Comparison of ENCODE assay signal across 24 cellular contexts in the genomic region with DNA sequence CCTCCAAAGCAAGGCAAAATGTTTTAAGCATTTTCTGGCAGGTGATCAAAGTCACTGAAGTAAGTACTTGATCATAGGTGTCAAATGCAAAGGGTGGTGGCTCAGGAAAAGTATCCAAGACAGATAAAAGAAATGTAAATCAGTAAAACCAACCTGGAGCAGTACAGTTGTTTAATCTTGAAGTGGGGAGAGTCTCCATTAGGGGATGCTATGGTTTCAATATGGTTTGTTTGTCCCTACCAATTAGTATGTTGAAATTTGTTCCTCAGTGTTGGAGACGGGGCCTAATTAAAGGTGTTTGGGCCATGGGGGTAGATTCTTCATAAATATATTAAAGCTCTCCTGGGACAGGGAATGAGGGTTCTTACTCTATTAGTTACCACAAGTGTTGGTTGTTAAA.
A peak's percentile ranks its signal among the peaks of the same experiment; 100 is the strongest.
DNase-seq lines count a peak whose midpoint lies in the region; FAIRE-seq and TF ChIP-seq lines count a peak whose summit lies in the region.
"Had no signal": no experiment of that assay in that cellular context is flagged by ENCODE, and none has a peak within 500 bp of the region (broad histone marks: within the 10 kb centered on the region; RNA-seq: fewer than 3 reads in every experiment).

No MANE protein-coding gene starts in this region.

- no peaks in the 10 kb centered on the region for H3K9me3 Mint-ChIP-seq in H9

- H2AK5ac ChIP-seq in H9 (ENCODE audit: insufficient read length, low read length): no peak overlapping the region
- H2AK5ac ChIP-seq in neuronal stem cell (ENCODE audit: low read depth, low read length): no peak overlapping the region

- no peak overlapping the region for H3K14ac ChIP-seq in H9 (ENCODE audit: insufficient read depth, low read length)
- no peak overlapping the region for H3K14ac ChIP-seq in neuronal stem cell (ENCODE audit: low read length)

- H2AFZ ChIP-seq in H9 (ENCODE audit: low read length) (no peak overlapping the region), neuronal stem cell (ENCODE audit: low read length) (peak overlapping the region; percentile 18)

- no CpG with 5 or more reads among the region's 1 CpG for WGBS in H9 (ENCODE audit: extremely low coverage, insufficient read length, low lambda C conversion rate)
- no CpG with 5 or more reads among the region's 1 CpG for WGBS in neuronal stem cell (ENCODE audit: extremely low coverage in 2 of 2, insufficient read length in 2 of 2, insufficient replicate concordance in 1 of 2), 2 donors

- no peak overlapping the region for H3K4me3 ChIP-seq in neuronal stem cell (ENCODE audit: low read length in 2 of 2)

- H4K8ac ChIP-seq in H9 (replicated peaks; ENCODE audit: insufficient read length, low read depth, low read length): no peak overlapping the region
- H4K8ac ChIP-seq in neuronal stem cell (ENCODE audit: low read depth, low read length): no peak overlapping the region

- no peak overlapping the region for H4K91ac ChIP-seq in H9 (ENCODE audit: insufficient read length, low read depth, low read length)
- H4K91ac ChIP-seq in neuronal stem cell (ENCODE audit: low read depth, low read length, poor library complexity): no peak overlapping the region

- H2BK15ac ChIP-seq in H9 (ENCODE audit: low read depth, low read length): no peak overlapping the region
- no peak overlapping the region for H2BK15ac ChIP-seq in neuronal stem cell (ENCODE audit: low read length)

- H3K23ac ChIP-seq in H9 (ENCODE audit: insufficient read length, low read depth, low read length) (no peak overlapping the region), neuronal stem cell (ENCODE audit: low read depth, low read length, poor library complexity) (no peak overlapping the region)

- H3K27me3 ChIP-seq in H9 (ENCODE audit: insufficient read depth, low read length) (no peaks in the 10 kb centered on the region), neuronal stem cell (ENCODE audit: control insufficient read depth in 3 of 3, insufficient read depth in 3 of 3, low read depth in 1 of 3, low read length in 3 of 3) (no peaks in the 10 kb centered on the region)

- H3K4me2 ChIP-seq in H9 (ENCODE audit: insufficient read depth, insufficient read length, low read length): no peak overlapping the region
- H3K4me2 ChIP-seq in neuronal stem cell (ENCODE audit: insufficient read depth, low read length, poor library complexity, severe bottlenecking): no peak overlapping the region

- no peak overlapping the region for H3K4me3 Mint-ChIP-seq in H9

- H3T11ph ChIP-seq in H9 (ENCODE audit: low read length): no peak overlapping the region

- H3K79me1 ChIP-seq in H9 (ENCODE audit: insufficient read depth, low read depth, low read length, poor library complexity, severe bottlenecking) (no peaks in the 10 kb centered on the region), neuronal stem cell (ENCODE audit: low read depth, low read length) (no peaks in the 10 kb centered on the region)

- no peak overlapping the region for H2BK12ac ChIP-seq in H9 (ENCODE audit: insufficient read length, low read depth, low read length)
- no peak overlapping the region for H2BK12ac ChIP-seq in neuronal stem cell (ENCODE audit: low read length)

- no peak overlapping the region for H2BK5ac ChIP-seq in H9 (ENCODE audit: insufficient read length, low read length)
- H2BK5ac ChIP-seq in neuronal stem cell (ENCODE audit: low read length): no peak overlapping the region

- H3K36me3 ChIP-seq in neuronal stem cell (replicated peaks in 1 of 2; ENCODE audit: control insufficient read depth in 2 of 2, insufficient read depth in 2 of 2, low read length in 2 of 2): no peaks in the 10 kb centered on the region

- no peaks in the 10 kb centered on the region for H3K36me3 Mint-ChIP-seq in H9 (ENCODE audit: insufficient read depth in 1 of 3, low read depth in 3 of 3)

- H3K4me1 Mint-ChIP-seq in H9: peaks cover 3 to 6% of the 10 kb centered on the region in 2 experiments

- H2BK120ac ChIP-seq in H9 (ENCODE audit: low read depth, low read length, poor library complexity, severe bottlenecking) (no peak overlapping the region), neuronal stem cell (ENCODE audit: low read depth, low read length) (no peak overlapping the region)

- no peaks in the 10 kb centered on the region for H3K9me3 ChIP-seq in H9 (ENCODE audit: control insufficient read depth, low read depth, low read length)
- no peaks in the 10 kb centered on the region for H3K9me3 ChIP-seq in neuronal stem cell (replicated peaks in 1 of 2; ENCODE audit: control insufficient read depth in 2 of 2, insufficient read depth in 1 of 2, low read depth in 1 of 2, low read length in 2 of 2)

- H3K27ac ChIP-seq in H9 (ENCODE audit: insufficient read length, low read depth, low read length) (no peak overlapping the region), neuronal stem cell (replicated peaks; ENCODE audit: low read length) (no peak overlapping the region)

- 0 out of 7 replicates have a peak overlapping the region, but pooled peaks of 1 of the 3 experiments have one; percentile 24 for H3K27ac Mint-ChIP-seq in H9

- no peaks in the 10 kb centered on the region for H3K23me2 ChIP-seq in H9 (ENCODE audit: insufficient read length, low read depth, low read length, poor library complexity, severe bottlenecking)

- H2BK20ac ChIP-seq in H9 (ENCODE audit: low read depth, low read length, poor library complexity, severe bottlenecking): no peak overlapping the region

- TF ChIP-seq CTCF in H9 (conservative IDR thresholded peaks at IDR 0.05): peak; percentile 23; the same call in 1 of the 3 replicates

- H3K4ac ChIP-seq in H9 (ENCODE audit: low read depth, low read length): no peak overlapping the region
- H3K4ac ChIP-seq in neuronal stem cell (ENCODE audit: low read length): no peak overlapping the region

- H3K27me3 Mint-ChIP-seq in H9 (ENCODE audit: low read depth): no peaks in the 10 kb centered on the region

- no peak overlapping the region for H4K5ac ChIP-seq in H9 (ENCODE audit: insufficient read length, low read depth, low read length)

- no peaks in the 10 kb centered on the region for H4K20me1 ChIP-seq in H9 (ENCODE audit: control insufficient read depth, insufficient read depth, insufficient read length)

- no peak overlapping the region for H3K18ac ChIP-seq in H9 (ENCODE audit: insufficient read length, low read depth, low read length)
- H3K18ac ChIP-seq in neuronal stem cell (ENCODE audit: low read length): no peak overlapping the region

- H3K4me1 ChIP-seq in H9 (ENCODE audit: insufficient read depth, low read length) (no peaks in the 10 kb centered on the region), neuronal stem cell (ENCODE audit: control insufficient read depth in 2 of 2, insufficient read depth in 1 of 2, low read depth in 1 of 2, low read length in 2 of 2) (peaks cover 0 to 2% of the 10 kb centered on the region in 2 donors)

- no peak overlapping the region for H3K56ac ChIP-seq in H9 (ENCODE audit: insufficient read length, low read depth, low read length)

- no peaks in the 10 kb centered on the region for H3K79me2 ChIP-seq in H9 (ENCODE audit: insufficient read depth, low read length)

- H3K9ac ChIP-seq in H9 (ENCODE audit: extremely low read depth, insufficient read length, low read length): no peak overlapping the region
- H3K9ac ChIP-seq in neuronal stem cell (ENCODE audit: low read depth, low read length, poor library complexity): no peak overlapping the region

- TF ChIP-seq POLR2A in GM12891 (IDR thresholded peaks at IDR 0.05; ENCODE audit: low read depth, low read length): no peak

- FAIRE-seq in GM12891 (lab: Jason Lieb, UNC): no peak
- FAIRE-seq: G401.6 had no signal

- DNase-seq in DMS 273 (lab: John Stamatoyannopoulos, UW; ENCODE audit: unreplicated experiment) (peak; percentile 2), DMS 273 treated with DMSO at 0.1 percent for 48 hours (lab: John Stamatoyannopoulos, UW) (no peak), H9 (no peak), NCI-H69 (lab: John Stamatoyannopoulos, UW) (peak; percentile 58), neuronal stem cell (ENCODE audit: low spot score) (no peak), GM12891 (ENCODE audit: insufficient read length, low spot score) (no peak), MV-4-11 (lab: John Stamatoyannopoulos, UW) (no peak)
- DNase-seq: 8988T; ACHN; Calu3; DMS53; GOT3; HCEC 1CT; KBM-7; MM.1S; NCI-H1048; NCI-H1694; NCI-H2029 treated with DMSO at 0.1 percent for 48 hours; NCI-H526 treated with DMSO at 0.1 percent for 48 hours; NK-92 treated with Interleukin-12 subunit alpha and Interleukin-12 subunit beta, amount 100 ng/mL, for 24 hours; RPMI8226; SHP77; T-helper 1 cell had no signal

TF ChIP-seq in GM12891, 5 proteins besides CTCF, POLR2A, EP300 and RAD21:
- TF ChIP-seq POLR2AphosphoS5 (IDR thresholded peaks at IDR 0.05; ENCODE audit: low read depth, low read length): no peak
- no peak for TF ChIP-seq POU2F2 (IDR thresholded peaks at IDR 0.05; ENCODE audit: low read depth, low read length)
- no peak for TF ChIP-seq SPI1 (IDR thresholded peaks at IDR 0.05; ENCODE audit: low read depth, low read length)
- TF ChIP-seq PAX5 (IDR thresholded peaks at IDR 0.05; ENCODE audit: insufficient read depth, low read length, severe bottlenecking): no peak
- no peak for TF ChIP-seq TAF1 (IDR thresholded peaks at IDR 0.05; ENCODE audit: low read depth, low read length)

Comparison
In these comparisons a context has a peak if more than half of its experiments do, and no peak if none do; other contexts are left out.
1. DNase-seq: peak in DMS 273 (single experiment) and NCI-H69 (single experiment); none in DMS 273 treated with DMSO at 0.1 percent for 48 hours (single experiment), H9 (single experiment), neuronal stem cell (single experiment), GM12891 (single experiment) and MV-4-11 (single experiment).